ENCODE assay signal across 22 cellular contexts in the genomic region with DNA sequence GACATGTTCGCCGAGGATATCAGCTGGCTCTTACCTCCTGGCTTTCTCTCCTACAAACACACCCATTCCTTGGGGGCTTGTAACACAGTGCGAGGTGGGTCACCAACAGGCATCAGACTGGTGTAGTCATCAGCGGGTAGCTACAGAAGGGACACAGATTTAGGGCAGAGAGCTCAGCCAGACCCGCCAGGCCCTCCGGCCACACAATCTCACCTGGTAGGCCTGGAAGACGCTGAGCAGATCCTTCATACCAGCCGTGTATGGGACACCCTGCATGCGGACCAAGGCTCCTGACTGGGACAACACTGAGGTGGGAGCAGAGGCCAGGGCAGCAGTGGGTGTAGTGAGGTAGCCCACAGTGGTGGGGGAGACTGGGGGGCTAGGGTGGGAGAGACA. TPM values are rescaled to one million over a fixed set of nuclear protein-coding genes. Genes with fewer than 3 reads are reported as not detected.
DNase-seq lines count a peak whose midpoint lies in the region; ATAC-seq, FAIRE-seq and TF ChIP-seq lines count a peak whose summit lies in the region.
"Had no signal": no experiment of that assay in that cellular context is flagged by ENCODE, and none has a peak within 500 bp of the region (broad histone marks: within the 10 kb centered on the region; RNA-seq: fewer than 3 reads in every experiment).

No MANE protein-coding gene starts in this region.

- in situ Hi-C loops in K562 (cut with MboI), result no loop called here

- no peak overlapping the region for H3K4me2 ChIP-seq in K562 (ENCODE audit: insufficient read depth, low read length)

- BruUV-seq in K562 (replicated peaks; lab: Mats Ljungman, UMichigan), result no TSS peak

- ATAC-seq in activated naive CD8-positive, alpha-beta T cell treated with anti-CD3 and anti-CD28 coated beads, Interleukin-2, amount 10 ng/mL, durations not matched to agents 7 days and 5 days (ENCODE audit: low read depth), result no peak
- no peak for ATAC-seq in activated naive CD8-positive, alpha-beta T cell treated with anti-CD3 and anti-CD28 coated beads, Interleukin-2, amount 50 U/mL, for 24 hours
- no peak for ATAC-seq in K562
- no peak for ATAC-seq in GM21737 (IDR thresholded peaks at IDR 0.05; ENCODE audit: unreplicated experiment)
- ATAC-seq in GM19328 (IDR thresholded peaks at IDR 0.05; ENCODE audit: unreplicated experiment), result no peak

- H3K79me2 ChIP-seq in K562 (ENCODE audit: control insufficient read depth, insufficient read depth, low read length), result no peaks in the 10 kb centered on the region; the same call in 2 of the 3 replicates

- intact Hi-C loops in K562 (cut with micrococcal nuclease), result no loop called here

- H3K36me3 Mint-ChIP-seq in activated naive CD8-positive, alpha-beta T cell treated with anti-CD3 and anti-CD28 coated beads, Interleukin-2, amount 10 ng/mL, durations not matched to agents 7 days and 5 days, result peaks cover 10% of the 10 kb centered on the region
- H3K36me3 Mint-ChIP-seq in activated naive CD8-positive, alpha-beta T cell treated with anti-CD3 and anti-CD28 coated beads, Interleukin-2, amount 50 U/mL, for 24 hours (ENCODE audit: low read depth), result peaks cover 19% of the 10 kb centered on the region
- H3K36me3 Mint-ChIP-seq: IgD-negative memory B cell had no signal

- peaks cover 41% of the 10 kb centered on the region for H3K4me1 Mint-ChIP-seq in activated naive CD8-positive, alpha-beta T cell treated with anti-CD3 and anti-CD28 coated beads, Interleukin-2, amount 10 ng/mL, durations not matched to agents 7 days and 5 days
- H3K4me1 Mint-ChIP-seq in activated naive CD8-positive, alpha-beta T cell treated with anti-CD3 and anti-CD28 coated beads, Interleukin-2, amount 50 U/mL, for 24 hours, result peaks cover 53% of the 10 kb centered on the region

- TF ChIP-seq POLR2A in K562 (conservative IDR thresholded peaks at IDR 0.05), result no peak

- H3K27me3 ChIP-seq in K562 (ENCODE audit: control insufficient read depth in 2 of 2, insufficient read depth in 2 of 2, low read length in 2 of 2), result no peaks in the 10 kb centered on the region

- peak overlapping the region in 1 of 2 experiments; percentile 32; a peak in 1 of 4 replicates for H3K9ac ChIP-seq in K562 (ENCODE audit: insufficient read depth in 1 of 2, low read depth in 2 of 2, low read length in 2 of 2)

- no peak for TF ChIP-seq RAD21 in K562 (CRISPR knock-in tag; conservative IDR thresholded peaks at IDR 0.05 in 1 of 2, IDR thresholded peaks at IDR 0.05 in 1 of 2)

- no peak overlapping the region for H2AFZ ChIP-seq in K562 (ENCODE audit: low read depth, low read length)

- POLR2A ChIA-PET in activated naive CD8-positive, alpha-beta T cell treated with anti-CD3 and anti-CD28 coated beads, Interleukin-2, amount 10 ng/mL, durations not matched to agents 7 days and 5 days (lab: Charles Lee), result interaction anchor here (0.9 kb wide), 1 partner anchor 145 kb away, joined by 3 read pairs; a partner anchor contains a TSS
- POLR2A ChIA-PET in K562 (lab: Yijun Ruan, JAX), result interaction anchor here (0.6 kb wide), 2 partner anchors 53 to 1994 kb away, joined by 3 read pairs; no protein-coding TSS in a partner anchor
- POLR2A ChIA-PET in HEK293T (lab: Yijun Ruan, JAX), result no interaction called here

- no peaks in the 10 kb centered on the region; the same call in 1 of the 2 replicates for H4K20me1 ChIP-seq in K562 (replicated peaks; ENCODE audit: control insufficient read depth, insufficient read depth, low read length)

- H3K9me1 ChIP-seq in K562 (ENCODE audit: control insufficient read depth, insufficient read depth, low read length), result no peaks in the 10 kb centered on the region

- H3K27ac Mint-ChIP-seq in activated naive CD8-positive, alpha-beta T cell treated with anti-CD3 and anti-CD28 coated beads, Interleukin-2, amount 10 ng/mL, durations not matched to agents 7 days and 5 days, result no peak overlapping the region
- H3K27ac Mint-ChIP-seq in activated naive CD8-positive, alpha-beta T cell treated with anti-CD3 and anti-CD28 coated beads, Interleukin-2, amount 50 U/mL, for 24 hours, result no peak overlapping the region

- CTCF ChIA-PET in K562 (lab: Yijun Ruan, JAX; ENCODE audit: low intra/inter-chr PET ratio) (interaction anchor here (0.6 to 2.6 kb wide), 7 partner anchors 136 to 709 kb away, joined by 3 to 18 read pairs (median 4); no protein-coding TSS in a partner anchor), HEK293T (lab: Yijun Ruan, JAX) (interaction anchor here (0.5 to 1.2 kb wide), 3 partner anchors 34 to 1122 kb away, joined by 3 to 4 read pairs (median 3); a partner anchor contains a TSS)

- TF ChIP-seq EP300 in K562 (IDR thresholded peaks at IDR 0.05; ENCODE audit: low read length), result no peak

- H3K4me3 Mint-ChIP-seq in activated naive CD8-positive, alpha-beta T cell treated with anti-CD3 and anti-CD28 coated beads, Interleukin-2, amount 10 ng/mL, durations not matched to agents 7 days and 5 days, result no peak overlapping the region
- no peak overlapping the region for H3K4me3 Mint-ChIP-seq in activated naive CD8-positive, alpha-beta T cell treated with anti-CD3 and anti-CD28 coated beads, Interleukin-2, amount 50 U/mL, for 24 hours
- H3K4me3 Mint-ChIP-seq: CD4-positive, alpha-beta T cell had no signal

- no peaks in the 10 kb centered on the region for H3K9me3 ChIP-seq in K562 (replicated peaks; ENCODE audit: control insufficient read depth, insufficient read depth, low read depth, low read length)

- no peak overlapping the region for H3K27ac ChIP-seq in K562 (ENCODE audit: extremely low read depth, low read depth, low read length)

- no peak for TF ChIP-seq CTCF in K562 (IDR thresholded peaks at IDR 0.05 in 2 of 3, conservative IDR thresholded peaks at IDR 0.05 in 1 of 3; ENCODE audit: insufficient read depth in 2 of 3, low read depth in 1 of 3, low read length in 3 of 3)

- H3K4me1 ChIP-seq in K562 (replicated peaks in 1 of 2; ENCODE audit: control insufficient read depth in 2 of 2, insufficient read depth in 2 of 2, low read length in 2 of 2), result peaks cover 0 to 12% of the 10 kb centered on the region in 2 experiments; a peak in 1 of 5 replicates

- H3K4me3 ChIP-seq in K562, result no peak overlapping the region
- H3K4me3 ChIP-seq: GM12878 had no signal

- no peaks in the 10 kb centered on the region for H3K9me3 Mint-ChIP-seq in activated naive CD8-positive, alpha-beta T cell treated with anti-CD3 and anti-CD28 coated beads, Interleukin-2, amount 10 ng/mL, durations not matched to agents 7 days and 5 days
- H3K9me3 Mint-ChIP-seq in activated naive CD8-positive, alpha-beta T cell treated with anti-CD3 and anti-CD28 coated beads, Interleukin-2, amount 50 U/mL, for 24 hours, result no peaks in the 10 kb centered on the region
- H3K9me3 Mint-ChIP-seq: CD4-positive, alpha-beta T cell; IgD-negative memory B cell had no signal

- no peaks in the 10 kb centered on the region for H3K27me3 Mint-ChIP-seq in activated naive CD8-positive, alpha-beta T cell treated with anti-CD3 and anti-CD28 coated beads, Interleukin-2, amount 10 ng/mL, durations not matched to agents 7 days and 5 days
- H3K27me3 Mint-ChIP-seq in activated naive CD8-positive, alpha-beta T cell treated with anti-CD3 and anti-CD28 coated beads, Interleukin-2, amount 50 U/mL, for 24 hours, result no peaks in the 10 kb centered on the region
- H3K27me3 Mint-ChIP-seq: CD4-positive, alpha-beta T cell; IgD-negative memory B cell had no signal

- DNase-seq in activated naive CD8-positive, alpha-beta T cell treated with anti-CD3 and anti-CD28 coated beads, Interleukin-2, amount 10 ng/mL, durations not matched to agents 7 days and 5 days, result peak; percentile 24
- DNase-seq in activated naive CD8-positive, alpha-beta T cell treated with anti-CD3 and anti-CD28 coated beads, Interleukin-2, amount 50 U/mL, for 24 hours, result no peak
- DNase-seq in K562 (ENCODE audit: extremely low read depth in 1 of 4, low spot score in 3 of 4) (no peak), mesenteric fat pad (ENCODE audit: low spot score) (peak; percentile 55), NCI-H2029 treated with DMSO at 0.1 percent for 48 hours (lab: John Stamatoyannopoulos, UW) (no peak), HEK293T (ENCODE audit: extremely low spot score) (no peak)
- DNase-seq: COR-L47, GOT3, HCEC 1CT, Karpas-422, NCI-H187, NCI-H2107, NCI-H446 treated with DMSO at 0.1 percent for 48 hours, OCI-M1 had no signal

- H3K36me3 ChIP-seq in K562 (ENCODE audit: control insufficient read depth, insufficient read depth, low read length), result peaks cover 65% of the 10 kb centered on the region; the same call in 2 of the 3 replicates

- 94% methylated on average over 9 of the region's 9 CpGs for WGBS in K562 (ENCODE audit: insufficient coverage, low coverage, missing lambda C conversion rate)

- no peak for FAIRE-seq in K562 (lab: Jason Lieb, UNC)
- FAIRE-seq: GM12878, RCC 7860 had no signal

RNA-seq across cellular contexts. Expression of a gene that starts 5.8 kb away (rescaled TPM):
- under 1 TPM in 1 of 2 experiments, not detected in 1; 0.86 TPM for total RNA-seq in activated naive CD8-positive, alpha-beta T cell treated with anti-CD3 and anti-CD28 coated beads, Interleukin-2, amount 10 ng/mL, durations not matched to agents 7 days and 5 days
- total RNA-seq in K562 (2011; cell fraction: chromatin; rRNA removed; ENCODE audit: low replicate concordance), result 0.39 TPM in 1 of 2 replicates, not detected in the other
- not detected in 2 replicates for total RNA-seq in K562 (2011; cell fraction: nucleolus; rRNA removed)
- not detected in 2 replicates for total RNA-seq in K562 (2011; cell fraction: nucleoplasm; rRNA removed)
- total RNA-seq in K562 (2014; rRNA removed) (0.05 TPM in 1 of 2 replicates, not detected in the other), K562 (2014; rRNA removed; fragmentation: Illumina TruSeq; extraction: Trizol) (not detected in 2 replicates), K562 (2015; rRNA removed; fragmentation: Illumina TruSeq; extraction: Trizol) (not detected in 2 replicates), K562 (2021) (0.07 and 0.36 TPM in 2 replicates), mesenteric fat pad (0.71 TPM)
- polyA plus RNA-seq in K562 (2011; rRNA removed) (0.09 TPM in 1 of 2 replicates, not detected in the other), K562 (2014; fragmentation: Illumina TruSeq; extraction: Trizol) (not detected in 2 replicates), K562 (2014; fragmentation: Nextera tagmentation; extraction: Ambion mirVana) (under 1 TPM in 1 of 2 experiments, not detected in 1; 0.15 TPM), K562 (2014; rRNA removed) (not detected in 2 replicates)
- polyA plus RNA-seq in K562 (2011; cell fraction: cytosol; rRNA removed), result not detected in 2 replicates
- 0.07 TPM in 1 of 2 replicates, not detected in the other for polyA plus RNA-seq in K562 (2011; cell fraction: nucleus; rRNA removed)
- 0.17 and 0.39 TPM in 2 replicates for polyA plus RNA-seq in K562 (2012)
- not detected in 2 replicates for polyA minus RNA-seq in K562 (2011; rRNA and poly(A)+ RNA removed)
- 1.3 TPM in 1 of 2 replicates, not detected in the other for polyA minus RNA-seq in K562 (2011; cell fraction: cytosol; rRNA and poly(A)+ RNA removed)
- 0.27 TPM in 1 of 2 replicates, not detected in the other for polyA minus RNA-seq in K562 (2011; cell fraction: nucleus; rRNA and poly(A)+ RNA removed)
- total RNA-seq: CD4-positive, alpha-beta T cell; M059J; SK-MEL-5 had no signal

RNA-seq across cellular contexts. Expression of a gene that starts 15.0 kb away (rescaled TPM):
- 10 to 100 TPM; 10.8 to 12.5 TPM for total RNA-seq in activated naive CD8-positive, alpha-beta T cell treated with anti-CD3 and anti-CD28 coated beads, Interleukin-2, amount 10 ng/mL, durations not matched to agents 7 days and 5 days
- 19.2 and 54.6 TPM in 2 replicates for total RNA-seq in K562 (2011; cell fraction: chromatin; rRNA removed; ENCODE audit: low replicate concordance)
- total RNA-seq in K562 (2011; cell fraction: nucleolus; rRNA removed), result 35.1 and 45.2 TPM in 2 replicates
- total RNA-seq in K562 (2011; cell fraction: nucleoplasm; rRNA removed), result 25.2 and 30.1 TPM in 2 replicates
- 7.5 and 8.9 TPM in 2 replicates for total RNA-seq in K562 (2014; rRNA removed)
- total RNA-seq in K562 (2014; rRNA removed; fragmentation: Illumina TruSeq; extraction: Trizol), result 3.1 and 4.6 TPM in 2 replicates
- total RNA-seq in K562 (2015; rRNA removed; fragmentation: Illumina TruSeq; extraction: Trizol), result 4.8 and 5.0 TPM in 2 replicates
- total RNA-seq in K562 (2021), result 8.6 and 9.1 TPM in 2 replicates
- polyA plus RNA-seq in K562 (2011; rRNA removed), result 7.6 and 11.8 TPM in 2 replicates
- polyA plus RNA-seq in K562 (2011; cell fraction: cytosol; rRNA removed), result 8.9 and 16.0 TPM in 2 replicates
- 11.9 and 20.4 TPM in 2 replicates for polyA plus RNA-seq in K562 (2011; cell fraction: nucleus; rRNA removed)
- 7.1 and 14.4 TPM in 2 replicates for polyA plus RNA-seq in K562 (2012)
- 4.0 and 5.9 TPM in 2 replicates for polyA plus RNA-seq in K562 (2014; fragmentation: Illumina TruSeq; extraction: Trizol)
- 1 to 10 TPM in 1 of 2 experiments, under 1 TPM in 1; 0.42 to 1.1 TPM for polyA plus RNA-seq in K562 (2014; fragmentation: Nextera tagmentation; extraction: Ambion mirVana)
- 6.1 and 6.6 TPM in 2 replicates for polyA plus RNA-seq in K562 (2014; rRNA removed)
- 7.5 and 7.6 TPM in 2 replicates for polyA minus RNA-seq in K562 (2011; rRNA and poly(A)+ RNA removed)
- 7.8 and 9.6 TPM in 2 replicates for polyA minus RNA-seq in K562 (2011; cell fraction: cytosol; rRNA and poly(A)+ RNA removed)
- 6.3 and 6.7 TPM in 2 replicates for polyA minus RNA-seq in K562 (2011; cell fraction: nucleus; rRNA and poly(A)+ RNA removed)
- 40.2 TPM for total RNA-seq in mesenteric fat pad

RNA-seq across cellular contexts. Expression of a gene that starts 34.2 kb away (rescaled TPM):
- 100 to 1,000 TPM; 110 to 113 TPM for total RNA-seq in activated naive CD8-positive, alpha-beta T cell treated with anti-CD3 and anti-CD28 coated beads, Interleukin-2, amount 10 ng/mL, durations not matched to agents 7 days and 5 days
- 281 and 367 TPM in 2 replicates for total RNA-seq in K562 (2011; cell fraction: chromatin; rRNA removed; ENCODE audit: low replicate concordance)
- 181 and 198 TPM in 2 replicates for total RNA-seq in K562 (2011; cell fraction: nucleolus; rRNA removed)
- total RNA-seq in K562 (2011; cell fraction: nucleoplasm; rRNA removed), result 210 and 290 TPM in 2 replicates
- total RNA-seq in K562 (2014; rRNA removed), result 18.8 and 26.2 TPM in 2 replicates
- 29.8 and 33.6 TPM in 2 replicates for total RNA-seq in K562 (2014; rRNA removed; fragmentation: Illumina TruSeq; extraction: Trizol)
- 27.7 and 28.7 TPM in 2 replicates for total RNA-seq in K562 (2015; rRNA removed; fragmentation: Illumina TruSeq; extraction: Trizol)
- total RNA-seq in K562 (2021), result 58.0 and 59.8 TPM in 2 replicates
- 55.7 and 60.1 TPM in 2 replicates for polyA plus RNA-seq in K562 (2011; rRNA removed)
- polyA plus RNA-seq in K562 (2011; cell fraction: cytosol; rRNA removed), result 63.4 and 107 TPM in 2 replicates
- polyA plus RNA-seq in K562 (2011; cell fraction: nucleus; rRNA removed), result 196 and 243 TPM in 2 replicates
- polyA plus RNA-seq in K562 (2012), result 24.5 and 25.3 TPM in 2 replicates
- 51.9 and 53.3 TPM in 2 replicates for polyA plus RNA-seq in K562 (2014; fragmentation: Illumina TruSeq; extraction: Trizol)
- 10 to 100 TPM; 12.6 to 12.8 TPM for polyA plus RNA-seq in K562 (2014; fragmentation: Nextera tagmentation; extraction: Ambion mirVana)
- polyA plus RNA-seq in K562 (2014; rRNA removed), result 38.6 and 44.6 TPM in 2 replicates
- 73.8 and 89.0 TPM in 2 replicates for polyA minus RNA-seq in K562 (2011; rRNA and poly(A)+ RNA removed)
- 29.8 and 51.2 TPM in 2 replicates for polyA minus RNA-seq in K562 (2011; cell fraction: cytosol; rRNA and poly(A)+ RNA removed)
- 43.2 and 62.4 TPM in 2 replicates for polyA minus RNA-seq in K562 (2011; cell fraction: nucleus; rRNA and poly(A)+ RNA removed)
- total RNA-seq in mesenteric fat pad, result 264 TPM

Comparison
In these comparisons a context has a peak if more than half of its experiments do, and no peak if none do; other contexts are left out.
1. DNase-seq: peak in activated naive CD8-positive, alpha-beta T cell treated with anti-CD3 and anti-CD28 coated beads, Interleukin-2, amount 10 ng/mL, durations not matched to agents 7 days and 5 days (single experiment) and mesenteric fat pad (single experiment); none in activated naive CD8-positive, alpha-beta T cell treated with anti-CD3 and anti-CD28 coated beads, Interleukin-2, amount 50 U/mL, for 24 hours (single experiment), K562 (0 of 4), NCI-H2029 treated with DMSO at 0.1 percent for 48 hours (single experiment) and HEK293T (single experiment).